ENCODE assay signal across 1 cellular context in the genomic region with DNA sequence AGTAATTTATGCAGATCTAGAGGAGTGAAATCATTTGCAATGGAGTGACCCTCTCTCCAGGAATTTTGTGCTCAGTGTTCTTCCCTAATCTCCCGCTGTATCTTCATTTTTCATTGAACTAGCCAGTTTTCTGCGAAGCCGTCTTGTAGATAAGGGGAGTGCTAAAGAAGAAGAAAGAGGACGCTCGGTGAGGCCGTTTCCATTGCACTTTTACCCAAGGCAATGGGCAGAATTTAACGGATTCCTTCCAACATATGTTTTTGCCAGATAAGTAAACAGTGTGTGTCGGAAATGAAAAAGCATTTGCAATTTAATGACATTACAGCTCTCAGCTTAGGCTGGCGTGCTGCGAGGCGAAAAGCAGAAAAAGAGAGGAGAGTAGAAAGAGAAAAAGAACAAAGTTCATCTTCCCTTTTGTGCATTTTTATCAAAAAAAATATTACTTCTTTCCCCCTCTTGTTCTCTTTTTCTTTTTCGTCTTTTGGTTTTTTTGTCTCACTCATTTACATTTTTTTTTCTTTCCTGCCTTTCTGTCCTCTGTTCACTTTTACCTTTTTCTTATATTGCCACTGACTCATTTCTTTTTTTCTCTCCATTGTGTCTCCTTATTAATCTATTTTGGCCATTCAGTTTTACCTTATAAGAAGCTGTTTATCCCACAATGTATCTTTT.
TF ChIP-seq lines count a peak whose summit lies in the region.

No MANE protein-coding gene starts in this region.

TF ChIP-seq in K562, 482 proteins besides CTCF, POLR2A, EP300 and RAD21 (continued from another document and continues in another):
- no peak for TF ChIP-seq SMARCB1 (IDR thresholded peaks at IDR 0.05; ENCODE audit: insufficient read length, low read depth)
- peak; percentile 76 for TF ChIP-seq CCNT2 (IDR thresholded peaks at IDR 0.05; ENCODE audit: borderline replicate concordance, extremely low read depth, insufficient read length, low read depth, low read length)
- TF ChIP-seq, protein P1, sequence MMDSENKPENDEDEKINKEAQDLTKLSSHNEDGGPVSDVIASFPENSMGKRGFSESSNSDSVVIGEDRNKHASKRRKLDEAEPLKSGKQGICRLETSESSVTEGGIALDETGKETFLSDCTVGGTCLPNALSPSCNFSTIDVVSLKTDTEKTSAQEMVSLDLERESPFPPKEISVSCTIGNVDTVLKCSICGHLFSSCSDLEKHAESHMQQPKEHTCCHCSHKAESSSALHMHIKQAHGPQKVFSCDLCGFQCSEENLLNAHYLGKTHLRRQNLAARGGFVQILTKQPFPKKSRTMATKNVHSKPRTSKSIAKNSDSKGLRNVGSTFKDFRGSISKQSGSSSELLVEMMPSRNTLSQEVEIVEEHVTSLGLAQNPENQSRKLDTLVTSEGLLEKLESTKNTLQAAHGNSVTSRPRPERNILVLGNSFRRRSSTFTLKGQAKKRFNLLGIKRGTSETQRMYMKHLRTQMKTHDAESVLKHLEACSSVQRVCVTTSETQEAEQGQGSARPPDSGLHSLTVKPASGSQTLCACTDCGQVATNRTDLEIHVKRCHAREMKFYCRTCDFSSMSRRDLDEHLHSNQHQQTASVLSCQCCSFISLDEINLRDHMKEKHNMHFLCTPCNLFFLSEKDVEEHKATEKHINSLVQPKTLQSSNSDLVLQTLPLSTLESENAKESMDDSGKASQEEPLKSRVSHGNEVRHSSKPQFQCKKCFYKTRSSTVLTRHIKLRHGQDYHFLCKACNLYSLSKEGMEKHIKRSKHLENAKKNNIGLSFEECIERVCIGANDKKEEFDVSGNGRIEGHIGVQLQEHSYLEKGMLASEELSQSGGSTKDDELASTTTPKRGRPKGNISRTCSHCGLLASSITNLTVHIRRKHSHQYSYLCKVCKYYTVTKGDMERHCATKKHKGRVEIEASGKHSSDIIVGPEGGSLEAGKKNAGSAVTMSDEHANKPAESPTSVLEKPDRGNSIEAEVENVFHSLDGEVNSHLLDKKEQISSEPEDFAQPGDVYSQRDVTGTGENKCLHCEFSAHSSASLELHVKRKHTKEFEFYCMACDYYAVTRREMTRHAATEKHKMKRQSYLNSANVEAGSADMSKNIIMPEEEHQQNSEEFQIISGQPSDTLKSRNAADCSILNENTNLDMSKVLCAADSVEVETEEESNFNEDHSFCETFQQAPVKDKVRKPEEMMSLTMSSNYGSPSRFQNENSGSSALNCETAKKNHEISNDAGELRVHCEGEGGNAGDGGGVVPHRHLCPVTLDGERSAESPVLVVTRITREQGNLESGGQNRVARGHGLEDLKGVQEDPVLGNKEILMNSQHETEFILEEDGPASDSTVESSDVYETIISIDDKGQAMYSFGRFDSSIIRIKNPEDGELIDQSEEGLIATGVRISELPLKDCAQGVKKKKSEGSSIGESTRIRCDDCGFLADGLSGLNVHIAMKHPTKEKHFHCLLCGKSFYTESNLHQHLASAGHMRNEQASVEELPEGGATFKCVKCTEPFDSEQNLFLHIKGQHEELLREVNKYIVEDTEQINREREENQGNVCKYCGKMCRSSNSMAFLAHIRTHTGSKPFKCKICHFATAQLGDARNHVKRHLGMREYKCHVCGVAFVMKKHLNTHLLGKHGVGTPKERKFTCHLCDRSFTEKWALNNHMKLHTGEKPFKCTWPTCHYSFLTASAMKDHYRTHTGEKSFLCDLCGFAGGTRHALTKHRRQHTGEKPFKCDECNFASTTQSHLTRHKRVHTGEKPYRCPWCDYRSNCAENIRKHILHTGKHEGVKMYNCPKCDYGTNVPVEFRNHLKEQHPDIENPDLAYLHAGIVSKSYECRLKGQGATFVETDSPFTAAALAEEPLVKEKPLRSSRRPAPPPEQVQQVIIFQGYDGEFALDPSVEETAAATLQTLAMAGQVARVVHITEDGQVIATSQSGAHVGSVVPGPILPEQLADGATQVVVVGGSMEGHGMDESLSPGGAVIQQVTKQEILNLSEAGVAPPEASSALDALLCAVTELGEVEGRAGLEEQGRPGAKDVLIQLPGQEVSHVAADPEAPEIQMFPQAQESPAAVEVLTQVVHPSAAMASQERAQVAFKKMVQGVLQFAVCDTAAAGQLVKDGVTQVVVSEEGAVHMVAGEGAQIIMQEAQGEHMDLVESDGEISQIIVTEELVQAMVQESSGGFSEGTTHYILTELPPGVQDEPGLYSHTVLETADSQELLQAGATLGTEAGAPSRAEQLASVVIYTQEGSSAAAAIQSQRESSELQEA (IDR thresholded peaks at IDR 0.05; ENCODE audit: low read depth) = no peak
- no peak for TF ChIP-seq SIN3B (IDR thresholded peaks at IDR 0.05; ENCODE audit: low read depth)
- TF ChIP-seq, protein P2, sequence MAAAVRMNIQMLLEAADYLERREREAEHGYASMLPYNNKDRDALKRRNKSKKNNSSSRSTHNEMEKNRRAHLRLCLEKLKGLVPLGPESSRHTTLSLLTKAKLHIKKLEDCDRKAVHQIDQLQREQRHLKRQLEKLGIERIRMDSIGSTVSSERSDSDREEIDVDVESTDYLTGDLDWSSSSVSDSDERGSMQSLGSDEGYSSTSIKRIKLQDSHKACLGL (CRISPR knock-in tag; IDR thresholded peaks at IDR 0.05; ENCODE audit: borderline replicate concordance, poor library complexity, severe bottlenecking) = no peak
- TF ChIP-seq ZNF79 (CRISPR knock-in tag; IDR thresholded peaks at IDR 0.05; ENCODE audit: low read depth) = no peak
- TF ChIP-seq U2AF2 (optimal IDR thresholded peaks at IDR 0.05; ENCODE audit: low read depth, low read length) = no peak
- peak; percentile 78; the same call in 1 of the 2 replicates for TF ChIP-seq HDAC2 (IDR thresholded peaks at IDR 0.05)
- no peak for TF ChIP-seq ZNF354B (CRISPR knock-in tag; IDR thresholded peaks at IDR 0.05)
- TF ChIP-seq ZBTB1 (CRISPR knock-in tag; IDR thresholded peaks at IDR 0.05; ENCODE audit: borderline replicate concordance, low read depth) = no peak
- no peak for TF ChIP-seq RBM17 (IDR thresholded peaks at IDR 0.05; ENCODE audit: borderline replicate concordance, low read depth, low read length)
- TF ChIP-seq SIN3A (IDR thresholded peaks at IDR 0.05; ENCODE audit: borderline replicate concordance in 2 of 2, control insufficient read depth in 1 of 2, low read depth in 2 of 2, low read length in 2 of 2) = no peak
- TF ChIP-seq, protein P3, sequence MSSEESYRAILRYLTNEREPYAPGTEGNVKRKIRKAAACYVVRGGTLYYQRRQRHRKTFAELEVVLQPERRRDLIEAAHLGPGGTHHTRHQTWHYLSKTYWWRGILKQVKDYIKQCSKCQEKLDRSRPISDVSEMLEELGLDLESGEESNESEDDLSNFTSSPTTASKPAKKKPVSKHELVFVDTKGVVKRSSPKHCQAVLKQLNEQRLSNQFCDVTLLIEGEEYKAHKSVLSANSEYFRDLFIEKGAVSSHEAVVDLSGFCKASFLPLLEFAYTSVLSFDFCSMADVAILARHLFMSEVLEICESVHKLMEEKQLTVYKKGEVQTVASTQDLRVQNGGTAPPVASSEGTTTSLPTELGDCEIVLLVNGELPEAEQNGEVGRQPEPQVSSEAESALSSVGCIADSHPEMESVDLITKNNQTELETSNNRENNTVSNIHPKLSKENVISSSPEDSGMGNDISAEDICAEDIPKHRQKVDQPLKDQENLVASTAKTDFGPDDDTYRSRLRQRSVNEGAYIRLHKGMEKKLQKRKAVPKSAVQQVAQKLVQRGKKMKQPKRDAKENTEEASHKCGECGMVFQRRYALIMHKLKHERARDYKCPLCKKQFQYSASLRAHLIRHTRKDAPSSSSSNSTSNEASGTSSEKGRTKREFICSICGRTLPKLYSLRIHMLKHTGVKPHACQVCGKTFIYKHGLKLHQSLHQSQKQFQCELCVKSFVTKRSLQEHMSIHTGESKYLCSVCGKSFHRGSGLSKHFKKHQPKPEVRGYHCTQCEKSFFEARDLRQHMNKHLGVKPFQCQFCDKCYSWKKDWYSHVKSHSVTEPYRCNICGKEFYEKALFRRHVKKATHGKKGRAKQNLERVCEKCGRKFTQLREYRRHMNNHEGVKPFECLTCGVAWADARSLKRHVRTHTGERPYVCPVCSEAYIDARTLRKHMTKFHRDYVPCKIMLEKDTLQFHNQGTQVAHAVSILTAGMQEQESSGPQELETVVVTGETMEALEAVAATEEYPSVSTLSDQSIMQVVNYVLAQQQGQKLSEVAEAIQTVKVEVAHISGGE (CRISPR knock-in tag; IDR thresholded peaks at IDR 0.05) = no peak
- no peak for TF ChIP-seq ZNF217 (CRISPR knock-in tag; IDR thresholded peaks at IDR 0.05)
- TF ChIP-seq, protein P4, sequence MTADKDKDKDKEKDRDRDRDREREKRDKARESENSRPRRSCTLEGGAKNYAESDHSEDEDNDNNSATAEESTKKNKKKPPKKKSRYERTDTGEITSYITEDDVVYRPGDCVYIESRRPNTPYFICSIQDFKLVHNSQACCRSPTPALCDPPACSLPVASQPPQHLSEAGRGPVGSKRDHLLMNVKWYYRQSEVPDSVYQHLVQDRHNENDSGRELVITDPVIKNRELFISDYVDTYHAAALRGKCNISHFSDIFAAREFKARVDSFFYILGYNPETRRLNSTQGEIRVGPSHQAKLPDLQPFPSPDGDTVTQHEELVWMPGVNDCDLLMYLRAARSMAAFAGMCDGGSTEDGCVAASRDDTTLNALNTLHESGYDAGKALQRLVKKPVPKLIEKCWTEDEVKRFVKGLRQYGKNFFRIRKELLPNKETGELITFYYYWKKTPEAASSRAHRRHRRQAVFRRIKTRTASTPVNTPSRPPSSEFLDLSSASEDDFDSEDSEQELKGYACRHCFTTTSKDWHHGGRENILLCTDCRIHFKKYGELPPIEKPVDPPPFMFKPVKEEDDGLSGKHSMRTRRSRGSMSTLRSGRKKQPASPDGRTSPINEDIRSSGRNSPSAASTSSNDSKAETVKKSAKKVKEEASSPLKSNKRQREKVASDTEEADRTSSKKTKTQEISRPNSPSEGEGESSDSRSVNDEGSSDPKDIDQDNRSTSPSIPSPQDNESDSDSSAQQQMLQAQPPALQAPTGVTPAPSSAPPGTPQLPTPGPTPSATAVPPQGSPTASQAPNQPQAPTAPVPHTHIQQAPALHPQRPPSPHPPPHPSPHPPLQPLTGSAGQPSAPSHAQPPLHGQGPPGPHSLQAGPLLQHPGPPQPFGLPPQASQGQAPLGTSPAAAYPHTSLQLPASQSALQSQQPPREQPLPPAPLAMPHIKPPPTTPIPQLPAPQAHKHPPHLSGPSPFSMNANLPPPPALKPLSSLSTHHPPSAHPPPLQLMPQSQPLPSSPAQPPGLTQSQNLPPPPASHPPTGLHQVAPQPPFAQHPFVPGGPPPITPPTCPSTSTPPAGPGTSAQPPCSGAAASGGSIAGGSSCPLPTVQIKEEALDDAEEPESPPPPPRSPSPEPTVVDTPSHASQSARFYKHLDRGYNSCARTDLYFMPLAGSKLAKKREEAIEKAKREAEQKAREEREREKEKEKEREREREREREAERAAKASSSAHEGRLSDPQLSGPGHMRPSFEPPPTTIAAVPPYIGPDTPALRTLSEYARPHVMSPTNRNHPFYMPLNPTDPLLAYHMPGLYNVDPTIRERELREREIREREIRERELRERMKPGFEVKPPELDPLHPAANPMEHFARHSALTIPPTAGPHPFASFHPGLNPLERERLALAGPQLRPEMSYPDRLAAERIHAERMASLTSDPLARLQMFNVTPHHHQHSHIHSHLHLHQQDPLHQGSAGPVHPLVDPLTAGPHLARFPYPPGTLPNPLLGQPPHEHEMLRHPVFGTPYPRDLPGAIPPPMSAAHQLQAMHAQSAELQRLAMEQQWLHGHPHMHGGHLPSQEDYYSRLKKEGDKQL (CRISPR knock-in tag; IDR thresholded peaks at IDR 0.05; ENCODE audit: borderline replicate concordance) = no peak
- TF ChIP-seq, protein P5, sequence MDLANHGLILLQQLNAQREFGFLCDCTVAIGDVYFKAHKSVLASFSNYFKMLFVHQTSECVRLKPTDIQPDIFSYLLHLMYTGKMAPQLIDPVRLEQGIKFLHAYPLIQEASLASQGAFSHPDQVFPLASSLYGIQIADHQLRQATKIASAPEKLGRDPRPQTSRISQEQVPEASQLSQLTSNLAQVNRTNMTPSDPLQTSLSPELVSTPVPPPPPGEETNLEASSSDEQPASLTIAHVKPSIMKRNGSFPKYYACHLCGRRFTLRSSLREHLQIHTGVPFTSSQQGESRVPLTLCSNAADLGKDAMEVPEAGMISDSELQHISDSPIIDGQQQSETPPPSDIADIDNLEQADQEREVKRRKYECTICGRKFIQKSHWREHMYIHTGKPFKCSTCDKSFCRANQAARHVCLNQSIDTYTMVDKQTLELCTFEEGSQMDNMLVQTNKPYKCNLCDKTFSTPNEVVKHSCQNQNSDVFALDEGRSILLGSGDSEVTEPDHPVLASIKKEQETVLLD (IDR thresholded peaks at IDR 0.05) = peak; percentile 35; the same call in 1 of the 2 replicates
- TF ChIP-seq HNRNPUL1 (IDR thresholded peaks at IDR 0.05; ENCODE audit: low read length) = no peak
- TF ChIP-seq, protein P6, sequence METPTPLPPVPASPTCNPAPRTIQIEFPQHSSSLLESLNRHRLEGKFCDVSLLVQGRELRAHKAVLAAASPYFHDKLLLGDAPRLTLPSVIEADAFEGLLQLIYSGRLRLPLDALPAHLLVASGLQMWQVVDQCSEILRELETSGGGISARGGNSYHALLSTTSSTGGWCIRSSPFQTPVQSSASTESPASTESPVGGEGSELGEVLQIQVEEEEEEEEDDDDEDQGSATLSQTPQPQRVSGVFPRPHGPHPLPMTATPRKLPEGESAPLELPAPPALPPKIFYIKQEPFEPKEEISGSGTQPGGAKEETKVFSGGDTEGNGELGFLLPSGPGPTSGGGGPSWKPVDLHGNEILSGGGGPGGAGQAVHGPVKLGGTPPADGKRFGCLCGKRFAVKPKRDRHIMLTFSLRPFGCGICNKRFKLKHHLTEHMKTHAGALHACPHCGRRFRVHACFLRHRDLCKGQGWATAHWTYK (CRISPR knock-in tag; IDR thresholded peaks at IDR 0.05) = no peak
- no peak for TF ChIP-seq TSC22D4 (tag; IDR thresholded peaks at IDR 0.05)
- TF ChIP-seq, protein P7, sequence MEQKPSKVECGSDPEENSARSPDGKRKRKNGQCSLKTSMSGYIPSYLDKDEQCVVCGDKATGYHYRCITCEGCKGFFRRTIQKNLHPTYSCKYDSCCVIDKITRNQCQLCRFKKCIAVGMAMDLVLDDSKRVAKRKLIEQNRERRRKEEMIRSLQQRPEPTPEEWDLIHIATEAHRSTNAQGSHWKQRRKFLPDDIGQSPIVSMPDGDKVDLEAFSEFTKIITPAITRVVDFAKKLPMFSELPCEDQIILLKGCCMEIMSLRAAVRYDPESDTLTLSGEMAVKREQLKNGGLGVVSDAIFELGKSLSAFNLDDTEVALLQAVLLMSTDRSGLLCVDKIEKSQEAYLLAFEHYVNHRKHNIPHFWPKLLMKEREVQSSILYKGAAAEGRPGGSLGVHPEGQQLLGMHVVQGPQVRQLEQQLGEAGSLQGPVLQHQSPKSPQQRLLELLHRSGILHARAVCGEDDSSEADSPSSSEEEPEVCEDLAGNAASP (IDR thresholded peaks at IDR 0.05) = no peak
- no peak for TF ChIP-seq ZNF263 (CRISPR knock-in tag; IDR thresholded peaks at IDR 0.05; ENCODE audit: borderline replicate concordance)
- no peak for TF ChIP-seq FIP1L1 (IDR thresholded peaks at IDR 0.05; ENCODE audit: low read depth, low read length, poor library complexity, severe bottlenecking)
- no peak for TF ChIP-seq ZNF551 (CRISPR knock-in tag; IDR thresholded peaks at IDR 0.05)
- TF ChIP-seq SLC30A9 (CRISPR knock-in tag; IDR thresholded peaks at IDR 0.05) = no peak
- TF ChIP-seq PHF20 (IDR thresholded peaks at IDR 0.05; ENCODE audit: partially characterized antibody) = no peak
- TF ChIP-seq SMAD4 (CRISPR knock-in tag; conservative IDR thresholded peaks at IDR 0.05) = peak; percentile 54
- peak; percentile 88 for TF ChIP-seq SOX6 (IDR thresholded peaks at IDR 0.05)
- TF ChIP-seq, protein P8, sequence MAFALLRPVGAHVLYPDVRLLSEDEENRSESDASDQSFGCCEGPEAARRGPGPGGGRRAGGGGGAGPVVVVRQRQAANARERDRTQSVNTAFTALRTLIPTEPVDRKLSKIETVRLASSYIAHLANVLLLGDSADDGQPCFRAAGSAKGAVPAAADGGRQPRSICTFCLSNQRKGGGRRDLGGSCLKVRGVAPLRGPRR (CRISPR knock-in tag; IDR thresholded peaks at IDR 0.05) = no peak
- TF ChIP-seq RFX1 (IDR thresholded peaks at IDR 0.05) = no peak
- no peak for TF ChIP-seq FOXA1 (IDR thresholded peaks at IDR 0.05; ENCODE audit: borderline replicate concordance)
- TF ChIP-seq LCOR (CRISPR knock-in tag; IDR thresholded peaks at IDR 0.05) = 0 out of 2 replicates have a peak, but pooled peaks have one; percentile 20
- no peak for TF ChIP-seq POLR3G (IDR thresholded peaks at IDR 0.05; ENCODE audit: extremely low read depth, insufficient read length, insufficient replicate concordance)
- TF ChIP-seq NFYB (IDR thresholded peaks at IDR 0.05; ENCODE audit: extremely low read depth, insufficient read length) = no peak
